Comparison of ENCODE assay signal across 2 cellular contexts in genomic region chr4:92344216-92344615, GRCh38.
TF ChIP-seq lines count a peak whose summit lies in the region.

No MANE protein-coding gene starts in this region.

TF ChIP-seq in HepG2, 621 proteins besides CTCF, POLR2A, EP300 and RAD21:
- no peak for TF ChIP-seq ZNF891 (CRISPR knock-in tag; IDR thresholded peaks at IDR 0.05)
- TF ChIP-seq ATF7 (IDR thresholded peaks at IDR 0.05), result peak; percentile 55; the same call in 1 of the 2 replicates
- TF ChIP-seq ATF7 (CRISPR knock-in tag; IDR thresholded peaks at IDR 0.05), result no peak
- TF ChIP-seq ZFP62 (CRISPR knock-in tag; IDR thresholded peaks at IDR 0.05), result no peak

TF ChIP-seq in IMR-90, 13 proteins besides CTCF, POLR2A, EP300 and RAD21:
- TF ChIP-seq CEBPB (IDR thresholded peaks at IDR 0.05; ENCODE audit: low read depth, low read length) (peak; percentile 35; the same call in 1 of the 2 replicates), FOS (IDR thresholded peaks at IDR 0.05; ENCODE audit: low read depth, low read length) (no peak), MAZ (IDR thresholded peaks at IDR 0.05; ENCODE audit: borderline replicate concordance, low read depth, low read length) (no peak)
